ENCODE assay signal across 24 cellular contexts in the genomic region with DNA sequence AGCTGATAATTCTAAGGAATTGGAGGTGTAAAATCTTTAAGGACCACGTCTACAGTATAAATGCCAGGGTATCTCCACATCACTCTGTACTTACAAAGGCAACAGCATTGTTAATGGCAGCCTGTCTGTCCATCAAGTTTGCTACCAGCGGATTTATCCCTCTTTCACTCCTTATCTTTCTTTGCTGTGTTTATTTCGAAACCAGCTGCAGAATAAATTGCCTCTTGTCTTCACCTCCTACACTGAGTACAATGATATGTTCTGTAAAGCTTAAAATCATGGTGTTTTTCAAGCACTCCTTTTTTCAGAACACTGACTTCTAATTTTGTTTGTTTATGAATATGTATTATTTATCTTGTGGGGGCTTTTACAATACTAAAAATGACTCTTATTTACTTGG.
"Had no signal": no experiment of that assay in that cellular context is flagged by ENCODE, and none has a peak within 500 bp of the region (broad histone marks: within the 10 kb centered on the region; RNA-seq: fewer than 3 reads in every experiment).

No MANE protein-coding gene starts in this region.

- H3K27ac Mint-ChIP-seq: activated CD4-positive, alpha-beta T cell treated with anti-CD3 and anti-CD28 coated beads for 36 hours; activated naive CD4-positive, alpha-beta T cell treated with anti-CD3 and anti-CD28 coated beads for 36 hours; activated naive CD8-positive, alpha-beta T cell treated with anti-CD3 and anti-CD28 coated beads for 36 hours; activated T-helper 1 cell treated with anti-CD3 and anti-CD28 coated beads, Interleukin-12 subunit alpha, Interleukin-12 subunit beta, Interleukin-2, Interleukin-4 antibody, amounts not matched to agents 30 ng/mL and 10 ng/mL and 1 ng/mL, durations not matched to agents 14 hours and 24 hours and 36 hours; brain; effector memory CD8-positive, alpha-beta T cell; nephron progenitor cell; stimulated activated naive B cell treated with anti-CD40 and anti-IgM and Interleukin-4, amounts not matched to agents 10 μg/mL and 1 μg/mL and 100 μg/mL, for 72 hours; T-helper 2 cell treated with Interferon-gamma antibody and Interleukin-4, amounts not matched to agents 5 μg/mL and 100 μg/mL, for 36 hours had no signal

- H3K36me3 Mint-ChIP-seq: activated naive CD8-positive, alpha-beta T cell treated with anti-CD3 and anti-CD28 coated beads for 36 hours; brain; stimulated activated naive B cell treated with anti-CD40 and anti-IgM and Interleukin-4, amounts not matched to agents 10 μg/mL and 1 μg/mL and 100 μg/mL, for 72 hours had no signal

- H3K9me3 Mint-ChIP-seq: activated naive CD4-positive, alpha-beta T cell treated with anti-CD3 and anti-CD28 coated beads for 36 hours; activated naive CD8-positive, alpha-beta T cell treated with anti-CD3 and anti-CD28 coated beads for 36 hours; activated T-helper 1 cell treated with anti-CD3 and anti-CD28 coated beads, Interleukin-12 subunit alpha, Interleukin-12 subunit beta, Interleukin-2, Interleukin-4 antibody, amounts not matched to agents 30 ng/mL and 10 ng/mL and 1 ng/mL, durations not matched to agents 14 hours and 24 hours and 36 hours; brain; nephron progenitor cell; stimulated activated naive B cell treated with anti-CD40 and anti-IgM and Interleukin-4, amounts not matched to agents 10 μg/mL and 1 μg/mL and 100 μg/mL, for 72 hours had no signal

- DNase-seq: activated CD4-positive, alpha-beta T cell treated with anti-CD3 and anti-CD28 coated beads for 36 hours; activated CD4-positive, CD25-positive, alpha-beta regulatory T cell; activated CD8-positive, alpha-beta memory T cell treated with anti-CD3 and anti-CD28 coated beads for 24 hours; activated effector memory CD4-positive, alpha-beta T cell treated with anti-CD3 and anti-CD28 coated beads, Interleukin-2, amount 50 U/mL, for 16 hours; activated naive CD4-positive, alpha-beta T cell treated with anti-CD3 and anti-CD28 coated beads for 36 hours; activated naive CD8-positive, alpha-beta T cell treated with anti-CD3 and anti-CD28 coated beads for 36 hours; adrenal gland; cerebellar nuclear complex; cortex of kidney; effector memory CD8-positive, alpha-beta T cell; erythroblast; islet precursor cell; left cardiac atrium; mammary epithelial cell; nephron progenitor cell; nucleus accumbens; stimulated activated CD4-positive, alpha-beta T cell treated with anti-CD3 and anti-CD28 coated beads, Interleukin-1b, Interleukin-23, amount 100 ng/mL, for 48 hours; stimulated activated naive B cell treated with anti-CD40 and anti-IgM and Interleukin-4, amounts not matched to agents 10 μg/mL and 1 μg/mL and 100 μg/mL, for 72 hours; tibial artery; upper lobe of right lung had no signal

- ATAC-seq: activated CD4-positive, alpha-beta T cell treated with anti-CD3 and anti-CD28 coated beads for 36 hours; effector memory CD8-positive, alpha-beta T cell; gastroesophageal sphincter; stimulated activated naive B cell treated with anti-CD40 and anti-IgM and Interleukin-4, amounts not matched to agents 10 μg/mL and 1 μg/mL and 100 μg/mL, for 72 hours; upper lobe of right lung had no signal

- H3K27me3 Mint-ChIP-seq: activated CD4-positive, alpha-beta T cell treated with anti-CD3 and anti-CD28 coated beads for 36 hours; activated naive CD8-positive, alpha-beta T cell treated with anti-CD3 and anti-CD28 coated beads for 36 hours; brain; effector memory CD8-positive, alpha-beta T cell; stimulated activated naive B cell treated with anti-CD40 and anti-IgM and Interleukin-4, amounts not matched to agents 10 μg/mL and 1 μg/mL and 100 μg/mL, for 72 hours had no signal

- H3K4me1 Mint-ChIP-seq: activated CD4-positive, alpha-beta T cell treated with anti-CD3 and anti-CD28 coated beads for 36 hours; activated naive CD8-positive, alpha-beta T cell treated with anti-CD3 and anti-CD28 coated beads for 36 hours; nephron progenitor cell; stimulated activated naive B cell treated with anti-CD40 and anti-IgM and Interleukin-4, amounts not matched to agents 10 μg/mL and 1 μg/mL and 100 μg/mL, for 72 hours had no signal

- H3K4me3 Mint-ChIP-seq: activated CD4-positive, alpha-beta T cell treated with anti-CD3 and anti-CD28 coated beads for 36 hours; activated naive CD4-positive, alpha-beta T cell treated with anti-CD3 and anti-CD28 coated beads for 36 hours; activated naive CD8-positive, alpha-beta T cell treated with anti-CD3 and anti-CD28 coated beads for 36 hours; activated T-helper 1 cell treated with anti-CD3 and anti-CD28 coated beads, Interleukin-12 subunit alpha, Interleukin-12 subunit beta, Interleukin-2, Interleukin-4 antibody, amounts not matched to agents 30 ng/mL and 10 ng/mL and 1 ng/mL, durations not matched to agents 14 hours and 24 hours and 36 hours; brain; effector memory CD8-positive, alpha-beta T cell; nephron progenitor cell; stimulated activated naive B cell treated with anti-CD40 and anti-IgM and Interleukin-4, amounts not matched to agents 10 μg/mL and 1 μg/mL and 100 μg/mL, for 72 hours; T-helper 2 cell treated with Interferon-gamma antibody and Interleukin-4, amounts not matched to agents 5 μg/mL and 100 μg/mL, for 36 hours had no signal
